ENCODE assay signal across 10 cellular contexts in the genomic region with DNA sequence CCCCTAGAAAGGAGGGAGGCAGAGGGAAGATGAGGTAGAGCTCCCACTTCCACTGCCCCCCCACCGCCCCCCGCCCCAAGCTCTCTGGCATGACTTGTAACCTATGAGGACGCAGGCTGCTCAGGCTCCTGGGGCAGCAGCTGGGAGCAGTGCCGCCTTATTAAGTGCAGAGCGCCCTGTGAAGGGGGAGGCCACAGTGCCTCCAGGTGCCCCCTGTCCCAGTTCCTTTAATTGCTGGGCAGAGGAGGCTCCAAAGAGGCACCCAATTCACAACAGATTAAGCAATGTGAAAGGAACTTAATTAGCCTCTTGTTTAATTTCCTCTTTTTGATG. TPM values are rescaled to one million over a fixed set of nuclear protein-coding genes. Genes with fewer than 3 reads are reported as not detected.
DNase-seq lines count a peak whose midpoint lies in the region; ATAC-seq and TF ChIP-seq lines count a peak whose summit lies in the region.
"Had no signal": no experiment of that assay in that cellular context is flagged by ENCODE, and none has a peak within 500 bp of the region (broad histone marks: within the 10 kb centered on the region; RNA-seq: fewer than 3 reads in every experiment).

No MANE protein-coding gene starts in this region.

- H3F3A ChIP-seq in MM.1S (ENCODE audit: insufficient read depth, low read length): peaks cover 82% of the 10 kb centered on the region
- H3F3A ChIP-seq in neural progenitor cell (ENCODE audit: low read depth): peaks cover 34% of the 10 kb centered on the region

- H3K79me2 ChIP-seq in MM.1S (ENCODE audit: low read length): peaks cover 11% of the 10 kb centered on the region
- H3K79me2 ChIP-seq in neural progenitor cell (ENCODE audit: low read depth): no peaks in the 10 kb centered on the region

- H3K9me2 ChIP-seq in MM.1S (replicated peaks; ENCODE audit: insufficient read depth, low read length): no peaks in the 10 kb centered on the region

- CTCF ChIA-PET in activated CD8-positive, alpha-beta T cell treated with anti-CD3 and anti-CD28 coated beads for 36 hours (lab: Charles Lee): interaction anchor here (1.2 to 4.8 kb wide), 6 partner anchors 9 to 45 kb away, joined by 3 to 28 read pairs (median 6); a partner anchor contains a TSS

- DNase-seq in T-helper 1 cell (no peak), MM.1S (no peak), neural progenitor cell (ENCODE audit: low spot score) (no peak), NK-92 (lab: John Stamatoyannopoulos, UW; ENCODE audit: unreplicated experiment) (no peak)
- DNase-seq in activated CD8-positive, alpha-beta T cell treated with anti-CD3 and anti-CD28 coated beads for 36 hours: no peak
- DNase-seq: HCEC 1CT had no signal

- no peak overlapping the region for H3K4me2 ChIP-seq in MM.1S (ENCODE audit: low read depth, low read length)
- H3K4me2 ChIP-seq in neural progenitor cell: peak overlapping the region; percentile 0

- H3K4me1 ChIP-seq in MM.1S (ENCODE audit: low read length) (peaks cover 86% of the 10 kb centered on the region), neural progenitor cell (peaks cover 10% of the 10 kb centered on the region)

- peak overlapping the region; percentile 90 for H3K27ac Mint-ChIP-seq in T-helper 1 cell treated with Interleukin-12 subunit alpha and Interleukin-12 subunit beta and Interleukin-4 antibody, amounts not matched to agents 30 μg/mL and 1 μg/mL, for 36 hours
- peak overlapping the region; percentile 88 for H3K27ac Mint-ChIP-seq in activated CD8-positive, alpha-beta T cell treated with anti-CD3 and anti-CD28 coated beads for 36 hours
- H3K27ac Mint-ChIP-seq in neural progenitor cell: no peak overlapping the region

- H3K27me3 ChIP-seq in MM.1S (replicated peaks; ENCODE audit: insufficient read depth, low read length) (no peaks in the 10 kb centered on the region), neural progenitor cell (no peaks in the 10 kb centered on the region)

- H3K4me1 Mint-ChIP-seq in T-helper 1 cell treated with Interleukin-12 subunit alpha and Interleukin-12 subunit beta and Interleukin-4 antibody, amounts not matched to agents 30 μg/mL and 1 μg/mL, for 36 hours (ENCODE audit: low read depth): peaks cover 55% of the 10 kb centered on the region
- peaks cover 73% of the 10 kb centered on the region for H3K4me1 Mint-ChIP-seq in activated CD8-positive, alpha-beta T cell treated with anti-CD3 and anti-CD28 coated beads for 36 hours (ENCODE audit: low read depth)
- H3K4me1 Mint-ChIP-seq in neural progenitor cell: peaks cover 18% of the 10 kb centered on the region

- H2AFZ ChIP-seq in MM.1S (ENCODE audit: low read length) (no peak overlapping the region), neural progenitor cell (replicated peaks) (no peak overlapping the region)

- H3K4me3 ChIP-seq in MM.1S (ENCODE audit: low read length) (no peak overlapping the region), neural progenitor cell (no peak overlapping the region)

- no peaks in the 10 kb centered on the region for H3K9me3 Mint-ChIP-seq in T-helper 1 cell treated with Interleukin-12 subunit alpha and Interleukin-12 subunit beta and Interleukin-4 antibody, amounts not matched to agents 30 μg/mL and 1 μg/mL, for 36 hours
- no peaks in the 10 kb centered on the region for H3K9me3 Mint-ChIP-seq in activated CD8-positive, alpha-beta T cell treated with anti-CD3 and anti-CD28 coated beads for 36 hours
- H3K9me3 Mint-ChIP-seq in neural progenitor cell: no peaks in the 10 kb centered on the region

- TF ChIP-seq CTCF in MM.1S (IDR thresholded peaks at IDR 0.05; ENCODE audit: low read length): no peak
- TF ChIP-seq CTCF in activated CD8-positive, alpha-beta T cell treated with anti-CD3 and anti-CD28 coated beads for 36 hours (IDR thresholded peaks at IDR 0.05): no peak
- no peak for TF ChIP-seq CTCF in neural progenitor cell (IDR thresholded peaks at IDR 0.05)

- ATAC-seq in activated CD8-positive, alpha-beta T cell treated with anti-CD3 and anti-CD28 coated beads for 36 hours: no peak
- ATAC-seq in GM19452 (IDR thresholded peaks at IDR 0.05; ENCODE audit: unreplicated experiment): no peak
- no peak for ATAC-seq in HG03139 (IDR thresholded peaks at IDR 0.05; ENCODE audit: unreplicated experiment)

- intact Hi-C loops in activated CD8-positive, alpha-beta T cell treated with anti-CD3 and anti-CD28 coated beads for 36 hours (cut with micrococcal nuclease): no loop called here

- H4K20me1 ChIP-seq in MM.1S (ENCODE audit: insufficient read depth, low read length) (no peaks in the 10 kb centered on the region), neural progenitor cell (ENCODE audit: low read depth) (peaks cover 3% of the 10 kb centered on the region)

- H3K9me3 ChIP-seq in MM.1S (replicated peaks; ENCODE audit: insufficient read depth, low read length): no peaks in the 10 kb centered on the region
- H3K9me3 ChIP-seq in neural progenitor cell (ENCODE audit: low read depth): no peaks in the 10 kb centered on the region

- POLR2A ChIA-PET in activated CD8-positive, alpha-beta T cell treated with anti-CD3 and anti-CD28 coated beads for 36 hours (lab: Charles Lee): interaction anchor here (0.5 to 10.2 kb wide), 7 partner anchors 9 to 180 kb away, joined by 3 to 128 read pairs (median 4); a partner anchor contains a TSS

- H3K27ac ChIP-seq in MM.1S (ENCODE audit: low read length): peak overlapping the region; percentile 87; the same call in 1 of the 2 replicates
- no peak overlapping the region for H3K27ac ChIP-seq in neural progenitor cell
- H3K27ac ChIP-seq: C4-2B had no signal

- H3K36me3 ChIP-seq in MM.1S (replicated peaks; ENCODE audit: insufficient read depth, low read length) (peaks cover 3% of the 10 kb centered on the region; the same call in 1 of the 2 replicates), neural progenitor cell (peaks cover 7% of the 10 kb centered on the region)

- peaks cover 27% of the 10 kb centered on the region for H3K36me3 Mint-ChIP-seq in T-helper 1 cell treated with Interleukin-12 subunit alpha and Interleukin-12 subunit beta and Interleukin-4 antibody, amounts not matched to agents 30 μg/mL and 1 μg/mL, for 36 hours (ENCODE audit: low read depth)
- peaks cover 28% of the 10 kb centered on the region for H3K36me3 Mint-ChIP-seq in activated CD8-positive, alpha-beta T cell treated with anti-CD3 and anti-CD28 coated beads for 36 hours (ENCODE audit: low read depth)
- H3K36me3 Mint-ChIP-seq in neural progenitor cell: peaks cover 6% of the 10 kb centered on the region

- H3K4me3 Mint-ChIP-seq in T-helper 1 cell treated with Interleukin-12 subunit alpha and Interleukin-12 subunit beta and Interleukin-4 antibody, amounts not matched to agents 30 μg/mL and 1 μg/mL, for 36 hours: no peak overlapping the region
- H3K4me3 Mint-ChIP-seq in activated CD8-positive, alpha-beta T cell treated with anti-CD3 and anti-CD28 coated beads for 36 hours: no peak overlapping the region
- no peak overlapping the region for H3K4me3 Mint-ChIP-seq in neural progenitor cell

- H3K9ac ChIP-seq in MM.1S (ENCODE audit: low read length): no peak overlapping the region
- no peak overlapping the region for H3K9ac ChIP-seq in neural progenitor cell

- H3K27me3 Mint-ChIP-seq in T-helper 1 cell treated with Interleukin-12 subunit alpha and Interleukin-12 subunit beta and Interleukin-4 antibody, amounts not matched to agents 30 μg/mL and 1 μg/mL, for 36 hours (ENCODE audit: low read depth): no peaks in the 10 kb centered on the region
- no peaks in the 10 kb centered on the region for H3K27me3 Mint-ChIP-seq in activated CD8-positive, alpha-beta T cell treated with anti-CD3 and anti-CD28 coated beads for 36 hours
- peaks cover 2% of the 10 kb centered on the region for H3K27me3 Mint-ChIP-seq in neural progenitor cell (ENCODE audit: insufficient read depth, low read depth)

RNA-seq across cellular contexts. Expression of a gene that starts 2.9 kb away (rescaled TPM):
- not detected for total RNA-seq in activated CD8-positive, alpha-beta T cell treated with anti-CD3 and anti-CD28 coated beads for 36 hours
- total RNA-seq in neural progenitor cell (ENCODE audit: low replicate concordance): not detected in 2 replicates

RNA-seq across cellular contexts. Expression of a gene that starts 10.1 kb away (rescaled TPM):
- total RNA-seq in activated CD8-positive, alpha-beta T cell treated with anti-CD3 and anti-CD28 coated beads for 36 hours: 10 to 100 TPM; 68.1 to 71.3 TPM
- total RNA-seq in neural progenitor cell (ENCODE audit: low replicate concordance): 91.5 and 91.9 TPM in 2 replicates

RNA-seq across cellular contexts. Expression of a gene that starts 33.2 kb away (rescaled TPM):
- 10 to 100 TPM; 21.6 to 24.1 TPM for total RNA-seq in activated CD8-positive, alpha-beta T cell treated with anti-CD3 and anti-CD28 coated beads for 36 hours
- total RNA-seq in neural progenitor cell (ENCODE audit: low replicate concordance): 41.5 and 51.3 TPM in 2 replicates

RNA-seq across cellular contexts. Expression of a gene that starts 34.0 kb away (rescaled TPM):
- total RNA-seq in activated CD8-positive, alpha-beta T cell treated with anti-CD3 and anti-CD28 coated beads for 36 hours: 100 to 1,000 TPM; 147 to 150 TPM
- total RNA-seq in neural progenitor cell (ENCODE audit: low replicate concordance): 79.7 and 108 TPM in 2 replicates
